2 cellular contexts compared by ENCODE assay signal in genomic region chr11:111416231-111416960, GRCh38.
TF ChIP-seq lines count a peak whose summit lies in the region.

No MANE protein-coding gene starts in this region.

TF ChIP-seq in HepG2, 621 proteins besides CTCF, POLR2A, EP300 and RAD21:
- TF ChIP-seq GPN1 (CRISPR knock-in tag; IDR thresholded peaks at IDR 0.05; ENCODE audit: borderline replicate concordance) (no peak), ZNF224 (CRISPR knock-in tag; IDR thresholded peaks at IDR 0.05) (no peak), ZFP90 (CRISPR knock-in tag; IDR thresholded peaks at IDR 0.05; ENCODE audit: borderline replicate concordance) (no peak), ZBTB10 (CRISPR knock-in tag; IDR thresholded peaks at IDR 0.05; ENCODE audit: borderline replicate concordance) (no peak), ZNF652 (CRISPR knock-in tag; IDR thresholded peaks at IDR 0.05; ENCODE audit: borderline replicate concordance, low read depth) (no peak), FOXC1 (CRISPR knock-in tag; IDR thresholded peaks at IDR 0.05; ENCODE audit: borderline replicate concordance) (0 out of 2 replicates have a peak, but pooled peaks have one; percentile 55), PAX8 (CRISPR knock-in tag; IDR thresholded peaks at IDR 0.05; ENCODE audit: borderline replicate concordance) (no peak), DMAP1 (CRISPR knock-in tag; IDR thresholded peaks at IDR 0.05) (no peak), ZBTB38 (CRISPR knock-in tag; IDR thresholded peaks at IDR 0.05) (peak; percentile 42; the same call in 1 of the 2 replicates), HES4 (CRISPR knock-in tag; IDR thresholded peaks at IDR 0.05; ENCODE audit: borderline replicate concordance) (no peak), PCBP1 (IDR thresholded peaks at IDR 0.05; ENCODE audit: borderline replicate concordance, low read depth, low read length) (no peak), TGIF2 (CRISPR knock-in tag; IDR thresholded peaks at IDR 0.05) (no peak), ZNF350 (CRISPR knock-in tag; IDR thresholded peaks at IDR 0.05; ENCODE audit: borderline replicate concordance, low read depth) (0 out of 2 replicates have a peak, but pooled peaks have one; percentile 9), ZNF160 (CRISPR knock-in tag; IDR thresholded peaks at IDR 0.05) (no peak), NCOA1 (CRISPR knock-in tag; IDR thresholded peaks at IDR 0.05) (no peak), FOXP1 (IDR thresholded peaks at IDR 0.05) (no peak), FOXP1 (CRISPR knock-in tag; IDR thresholded peaks at IDR 0.05) (no peak), PRPF4 (IDR thresholded peaks at IDR 0.05; ENCODE audit: low read depth, low read length, poor library complexity, severe bottlenecking) (no peak), DNMT3B (CRISPR knock-in tag; conservative IDR thresholded peaks at IDR 0.05) (no peak), ZBTB26 (CRISPR knock-in tag; IDR thresholded peaks at IDR 0.05; ENCODE audit: borderline replicate concordance) (no peak), DRAP1 (CRISPR knock-in tag; IDR thresholded peaks at IDR 0.05) (no peak), NFKBIZ (CRISPR knock-in tag; IDR thresholded peaks at IDR 0.05) (no peak), NBN (conservative IDR thresholded peaks at IDR 0.05) (no peak), BRD4 (CRISPR knock-in tag; IDR thresholded peaks at IDR 0.05) (no peak), ZNF792 (CRISPR knock-in tag; IDR thresholded peaks at IDR 0.05) (no peak), MXD1 (CRISPR knock-in tag; IDR thresholded peaks at IDR 0.05) (no peak)

TF ChIP-seq in GM12878, 131 proteins besides CTCF, POLR2A, EP300 and RAD21:
- TF ChIP-seq ATF7 (IDR thresholded peaks at IDR 0.05; ENCODE audit: low read depth), result peak; percentile 34; the same call in 1 of the 2 replicates
- peak; percentile 41; the same call in 1 of the 2 replicates for TF ChIP-seq EED (IDR thresholded peaks at IDR 0.05; ENCODE audit: low read depth)
- TF ChIP-seq SIX5 (IDR thresholded peaks at IDR 0.05; ENCODE audit: low read depth, low read length, severe bottlenecking), result no peak
- TF ChIP-seq NBN (IDR thresholded peaks at IDR 0.05), result peak; percentile 40; the same call in 1 of the 2 replicates
- TF ChIP-seq MTA2 (IDR thresholded peaks at IDR 0.05; ENCODE audit: low read depth), result peak; percentile 49; the same call in 1 of the 2 replicates
- no peak for TF ChIP-seq RCOR1 (conservative IDR thresholded peaks at IDR 0.05; ENCODE audit: low read depth, low read length)
- TF ChIP-seq TAF1 (IDR thresholded peaks at IDR 0.05; ENCODE audit: borderline replicate concordance, low read depth, low read length), result no peak
- 0 out of 2 replicates have a peak, but pooled peaks have one; percentile 39 for TF ChIP-seq POLR2AphosphoS5 (IDR thresholded peaks at IDR 0.05; ENCODE audit: low read length)
- no peak for TF ChIP-seq ZBED1 (IDR thresholded peaks at IDR 0.05; ENCODE audit: borderline replicate concordance)
- peak in 1 of 2 experiments; percentile 30; a peak in 2 of 4 replicates for TF ChIP-seq BHLHE40 (IDR thresholded peaks at IDR 0.05; ENCODE audit: borderline replicate concordance in 1 of 2, low read depth in 2 of 2, low read length in 1 of 2)
- no peak for TF ChIP-seq CHD4 (IDR thresholded peaks at IDR 0.05)
- 0 out of 4 replicates have a peak, but pooled peaks of 1 of the 2 experiments have one; percentile 59 for TF ChIP-seq ETV6 (conservative IDR thresholded peaks at IDR 0.05 in 1 of 2, IDR thresholded peaks at IDR 0.05 in 1 of 2; ENCODE audit: borderline replicate concordance in 1 of 2, low read depth in 1 of 2)
- 0 out of 3 replicates have a peak, but pooled peaks have one; percentile 15 for TF ChIP-seq POU2F2 (IDR thresholded peaks at IDR 0.05; ENCODE audit: borderline replicate concordance, low read depth, low read length)
- peak; percentile 45; the same call in 1 of the 2 replicates for TF ChIP-seq MLLT1 (IDR thresholded peaks at IDR 0.05)
- 0 out of 2 replicates have a peak, but pooled peaks have one; percentile 37 for TF ChIP-seq PRDM15 (CRISPR knock-in tag; IDR thresholded peaks at IDR 0.05)
- peak; percentile 89 for TF ChIP-seq MEF2B (IDR thresholded peaks at IDR 0.05; ENCODE audit: partially characterized antibody, poor library complexity, severe bottlenecking)
- peak; percentile 62 to 76; a peak in 3 of 4 replicates for TF ChIP-seq IKZF2 (IDR thresholded peaks at IDR 0.05)
- no peak for TF ChIP-seq KDM1A (IDR thresholded peaks at IDR 0.05; ENCODE audit: borderline replicate concordance)
- TF ChIP-seq RFX5 (IDR thresholded peaks at IDR 0.05; ENCODE audit: low read depth, low read length), result no peak
- no peak for TF ChIP-seq KLF5 (IDR thresholded peaks at IDR 0.05; ENCODE audit: partially characterized antibody)
- 0 out of 2 replicates have a peak, but pooled peaks have one; percentile 25 for TF ChIP-seq RELB (IDR thresholded peaks at IDR 0.05; ENCODE audit: low read depth)
- TF ChIP-seq ZNF207 (IDR thresholded peaks at IDR 0.05; ENCODE audit: borderline replicate concordance), result no peak
- peak; percentile 37; the same call in 1 of the 2 replicates for TF ChIP-seq ZNF687 (IDR thresholded peaks at IDR 0.05)
- TF ChIP-seq RELA (IDR thresholded peaks at IDR 0.05; ENCODE audit: borderline replicate concordance, partially characterized antibody), result no peak
- no peak for TF ChIP-seq TARDBP (IDR thresholded peaks at IDR 0.05; ENCODE audit: borderline replicate concordance)
- TF ChIP-seq TCF12 (IDR thresholded peaks at IDR 0.05; ENCODE audit: low read depth, low read length), result 0 out of 2 replicates have a peak, but pooled peaks have one; percentile 6
- peak; percentile 63 for TF ChIP-seq CUX1 (IDR thresholded peaks at IDR 0.05; ENCODE audit: insufficient replicate concordance, low read depth, low read length)
- peak; percentile 84 for TF ChIP-seq HDGF (IDR thresholded peaks at IDR 0.05)
- TF ChIP-seq YBX1 (IDR thresholded peaks at IDR 0.05), result 0 out of 2 replicates have a peak, but pooled peaks have one; percentile 37
- peak; percentile 70 for TF ChIP-seq NR2F1 (conservative IDR thresholded peaks at IDR 0.05)
- no peak for TF ChIP-seq PML (IDR thresholded peaks at IDR 0.05; ENCODE audit: low read length)
